8 cellular contexts compared by ENCODE assay signal in genomic region chr9:89555426-89556375, GRCh38. TPM values are rescaled to one million over a fixed set of nuclear protein-coding genes. Genes with fewer than 3 reads are reported as not detected.
DNase-seq lines count a peak whose midpoint lies in the region; ATAC-seq lines count a peak whose summit lies in the region.

No MANE protein-coding gene starts in this region.

- H3K36me3 Mint-ChIP-seq in dendritic cell treated with granulocyte-macrophage colony-stimulating factor and Interleukin-4, amounts not matched to agents 40 ng/mL and 50 ng/mL, for 4 days (ENCODE audit: low read depth), result no peaks in the 10 kb centered on the region

- H3K4me3 Mint-ChIP-seq in dendritic cell treated with granulocyte-macrophage colony-stimulating factor and Interleukin-4, amounts not matched to agents 40 ng/mL and 50 ng/mL, for 4 days, result no peak overlapping the region

- peaks cover 3% of the 10 kb centered on the region for H3K27me3 Mint-ChIP-seq in dendritic cell treated with granulocyte-macrophage colony-stimulating factor and Interleukin-4, amounts not matched to agents 40 ng/mL and 50 ng/mL, for 4 days

- peak; percentile 42 for DNase-seq in ACHN
- DNase-seq in HT-29 (ENCODE audit: low spot score), result peak; percentile 25
- DNase-seq in SK-N-DZ (ENCODE audit: low spot score), result no peak
- DNase-seq in HK-2 (ENCODE audit: unreplicated experiment), result no peak
- DNase-seq in NCI-H2196 treated with DMSO at 0.1 percent for 48 hours (lab: John Stamatoyannopoulos, UW; ENCODE audit: unreplicated experiment), result no peak
- DNase-seq in DMS 273 (lab: John Stamatoyannopoulos, UW; ENCODE audit: unreplicated experiment), result no peak

- ATAC-seq in GM19395 (IDR thresholded peaks at IDR 0.05; ENCODE audit: unreplicated experiment), result peak; percentile 80

- in situ Hi-C loops in ACHN (cut with HindIII; ENCODE audit: low pct_ligation_motif_present, low pct_unique_long_range_greater_than_20kb, low sequenced_read_pairs), result loop anchor here (25.0 kb wide), 1 partner anchor 168 kb away; no protein-coding TSS in a partner anchor

- intact Hi-C loops in dendritic cell treated with granulocyte-macrophage colony-stimulating factor and Interleukin-4, amounts not matched to agents 40 ng/mL and 50 ng/mL, for 4 days (cut with micrococcal nuclease), result no loop called here

- H3K9me3 Mint-ChIP-seq in dendritic cell treated with granulocyte-macrophage colony-stimulating factor and Interleukin-4, amounts not matched to agents 40 ng/mL and 50 ng/mL, for 4 days, result no peaks in the 10 kb centered on the region

- peak overlapping the region; percentile 13 for H3K27ac Mint-ChIP-seq in dendritic cell treated with granulocyte-macrophage colony-stimulating factor and Interleukin-4, amounts not matched to agents 40 ng/mL and 50 ng/mL, for 4 days

- peaks cover 38% of the 10 kb centered on the region for H3K4me1 Mint-ChIP-seq in dendritic cell treated with granulocyte-macrophage colony-stimulating factor and Interleukin-4, amounts not matched to agents 40 ng/mL and 50 ng/mL, for 4 days (ENCODE audit: low read depth)

RNA-seq across cellular contexts. Expression of gene GADD45G, which starts 49.1 kb away (rescaled TPM):
- 1.3 and 5.2 TPM in 2 replicates for total RNA-seq in HT-29 (2014; rRNA removed; shearing (Covaris generic))
- polyA plus RNA-seq in SK-N-DZ (2014; cell fraction: cytosol; rRNA removed), result 11.1 and 13.4 TPM in 2 replicates
- polyA plus RNA-seq in SK-N-DZ (2014; cell fraction: nucleus; rRNA removed), result 12.8 and 20.6 TPM in 2 replicates

RNA-seq across cellular contexts. Expression of gene SEMA4D, which starts 57.8 kb away (rescaled TPM):
- total RNA-seq in HT-29 (2014; rRNA removed; shearing (Covaris generic)), result 13.2 and 18.5 TPM in 2 replicates
- polyA plus RNA-seq in SK-N-DZ (2014; cell fraction: cytosol; rRNA removed), result 15.0 and 18.2 TPM in 2 replicates
- 27.2 and 58.4 TPM in 2 replicates for polyA plus RNA-seq in SK-N-DZ (2014; cell fraction: nucleus; rRNA removed)

Comparison
In these comparisons a context has a peak if more than half of its experiments do, and no peak if none do; other contexts are left out.
1. DNase-seq: peak in ACHN (single experiment) and HT-29 (single experiment); none in SK-N-DZ (single experiment), HK-2 (single experiment), NCI-H2196 treated with DMSO at 0.1 percent for 48 hours (single experiment) and DMS 273 (single experiment).